1 cellular context compared by ENCODE assay signal in genomic region chr12:62259993-62260732, GRCh38.
TF ChIP-seq lines count a peak whose summit lies in the region.

Gene USP15 (plus strand): TSS chr12:62260404. CDS start chr12:62260415, 11 bp downstream.

TF ChIP-seq in K562, 482 proteins besides CTCF, POLR2A, EP300 and RAD21 (continued from another document and continues in another):
- TF ChIP-seq ZMIZ1 (IDR thresholded peaks at IDR 0.05; ENCODE audit: low read depth in 2 of 2, low read length in 2 of 2) (no peak; a peak in 1 of 4 replicates), CREB1 (IDR thresholded peaks at IDR 0.05) (peak; percentile 54; the same call in 1 of the 2 replicates), CREB1 (CRISPR knock-in tag; IDR thresholded peaks at IDR 0.05) (peak; percentile 71; the same call in 1 of the 2 replicates), PHB (CRISPR knock-in tag; IDR thresholded peaks at IDR 0.05) (peak; percentile 86), KAT7 (CRISPR knock-in tag; IDR thresholded peaks at IDR 0.05; ENCODE audit: borderline replicate concordance) (peak; percentile 80; the same call in 1 of the 2 replicates), CCAR2 (IDR thresholded peaks at IDR 0.05; ENCODE audit: low read depth, low read length) (no peak), FOSL1 (tag; conservative IDR thresholded peaks at IDR 0.05) (no peak; the same call in 1 of the 2 replicates), MBD1 (CRISPR knock-in tag; IDR thresholded peaks at IDR 0.05) (no peak), ESRRB (CRISPR knock-in tag; IDR thresholded peaks at IDR 0.05; ENCODE audit: borderline replicate concordance) (no peak), ZNF146 (CRISPR knock-in tag; IDR thresholded peaks at IDR 0.05; ENCODE audit: unreplicated experiment) (no peak), TAF7 (tag; IDR thresholded peaks at IDR 0.05) (peak; percentile 87), ZNF395 (CRISPR knock-in tag; IDR thresholded peaks at IDR 0.05) (peak; percentile 15; the same call in 1 of the 2 replicates), CTBP1 (IDR thresholded peaks at IDR 0.05; ENCODE audit: borderline replicate concordance) (peak; percentile 80; the same call in 1 of the 2 replicates), ZBTB7A (IDR thresholded peaks at IDR 0.05; ENCODE audit: borderline replicate concordance, control insufficient read depth, low read depth, low read length) (peak; percentile 72; the same call in 1 of the 2 replicates), ZNF165 (CRISPR knock-in tag; IDR thresholded peaks at IDR 0.05; ENCODE audit: borderline replicate concordance) (no peak; the same call in 1 of the 2 replicates), HINFP (tag; conservative IDR thresholded peaks at IDR 0.05; ENCODE audit: low read depth) (no peak), TCF7 (IDR thresholded peaks at IDR 0.05; ENCODE audit: borderline replicate concordance) (no peak), MCM2 (IDR thresholded peaks at IDR 0.05; ENCODE audit: low read depth) (no peak), RHOXF2B (CRISPR knock-in tag; conservative IDR thresholded peaks at IDR 0.05) (no peak), XRCC5 (IDR thresholded peaks at IDR 0.05; ENCODE audit: low read depth, low read length) (peak; percentile 92), ILF3 (IDR thresholded peaks at IDR 0.05; ENCODE audit: borderline replicate concordance) (no peak), KLF16 (IDR thresholded peaks at IDR 0.05) (peak; percentile 52; the same call in 1 of the 2 replicates), ZNF217 (CRISPR knock-in tag; IDR thresholded peaks at IDR 0.05) (no peak), CBX8 (IDR thresholded peaks at IDR 0.05; ENCODE audit: borderline replicate concordance, extremely low read depth, low read depth, low read length, poor library complexity, severe bottlenecking) (no peak), NR1H2 (CRISPR knock-in tag; IDR thresholded peaks at IDR 0.05) (no peak), BHLHE40 (IDR thresholded peaks at IDR 0.05; ENCODE audit: low read length) (peak; percentile 93), SMARCE1 (IDR thresholded peaks at IDR 0.05) (no peak; the same call in 1 of the 2 replicates), USF1 (CRISPR knock-in tag; IDR thresholded peaks at IDR 0.05) (peak; percentile 22; the same call in 1 of the 2 replicates), SMAD4 (CRISPR knock-in tag; conservative IDR thresholded peaks at IDR 0.05) (peak; percentile 65), BRF2 (IDR thresholded peaks at IDR 0.05; ENCODE audit: borderline replicate concordance, insufficient read depth, insufficient read length) (no peak), KLF10 (CRISPR knock-in tag; IDR thresholded peaks at IDR 0.05) (no peak)
- TF ChIP-seq, protein P1, sequence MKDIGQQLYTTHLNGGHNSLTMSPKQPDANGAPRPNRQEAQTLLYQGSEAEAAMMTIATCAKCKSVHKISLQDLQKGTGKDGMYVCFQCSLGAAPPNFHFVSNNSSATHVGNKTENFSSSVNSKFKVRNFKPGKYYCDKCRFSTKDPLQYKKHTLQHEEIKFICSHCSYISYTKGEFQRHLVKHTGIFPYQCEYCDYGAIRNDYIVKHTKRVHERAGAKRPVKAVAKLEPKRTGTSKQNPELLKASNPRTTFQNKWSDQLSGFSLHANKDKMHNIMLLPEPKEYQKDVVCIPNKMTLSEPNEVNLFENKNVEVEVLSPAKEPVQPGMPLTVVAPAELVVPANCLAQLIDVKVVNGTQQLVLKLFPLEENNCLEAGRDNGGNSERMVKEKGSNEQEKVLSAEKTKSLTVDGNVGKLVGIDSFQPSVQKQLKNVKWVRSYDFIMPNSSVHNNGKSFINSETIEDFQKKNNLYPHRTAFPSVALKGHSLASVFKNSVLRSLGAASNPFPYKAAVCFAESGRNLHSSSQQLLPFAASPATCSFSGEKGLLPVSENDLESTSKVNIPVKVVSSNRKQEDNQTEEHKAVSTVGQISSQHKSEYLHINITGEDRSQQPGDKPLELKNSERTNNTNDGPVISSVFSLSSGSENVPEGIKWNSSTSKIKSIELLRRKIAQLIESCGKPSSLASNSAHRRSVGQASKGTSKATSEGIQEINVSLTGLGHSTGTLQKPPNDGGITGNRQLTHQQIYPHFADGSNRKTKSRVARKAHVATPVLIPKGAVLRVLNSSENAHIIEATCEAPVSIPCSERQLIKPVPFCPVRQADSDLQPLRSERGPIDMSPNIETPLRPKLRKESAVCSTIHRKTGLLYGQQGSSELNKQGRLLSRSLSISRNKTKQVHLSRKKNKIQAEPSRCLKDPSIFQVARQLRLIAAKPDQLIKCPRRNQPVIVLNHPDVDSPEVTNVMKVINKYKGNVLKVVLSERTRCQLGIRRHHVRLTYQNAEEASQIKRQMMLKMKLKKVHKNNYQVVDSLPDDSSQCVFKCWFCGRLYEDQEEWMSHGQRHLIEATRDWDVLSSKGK (CRISPR knock-in tag; IDR thresholded peaks at IDR 0.05) = no peak
- TF ChIP-seq, protein P2, sequence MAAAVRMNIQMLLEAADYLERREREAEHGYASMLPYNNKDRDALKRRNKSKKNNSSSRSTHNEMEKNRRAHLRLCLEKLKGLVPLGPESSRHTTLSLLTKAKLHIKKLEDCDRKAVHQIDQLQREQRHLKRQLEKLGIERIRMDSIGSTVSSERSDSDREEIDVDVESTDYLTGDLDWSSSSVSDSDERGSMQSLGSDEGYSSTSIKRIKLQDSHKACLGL (CRISPR knock-in tag; IDR thresholded peaks at IDR 0.05; ENCODE audit: borderline replicate concordance, poor library complexity, severe bottlenecking) = no peak
- TF ChIP-seq, protein P3, sequence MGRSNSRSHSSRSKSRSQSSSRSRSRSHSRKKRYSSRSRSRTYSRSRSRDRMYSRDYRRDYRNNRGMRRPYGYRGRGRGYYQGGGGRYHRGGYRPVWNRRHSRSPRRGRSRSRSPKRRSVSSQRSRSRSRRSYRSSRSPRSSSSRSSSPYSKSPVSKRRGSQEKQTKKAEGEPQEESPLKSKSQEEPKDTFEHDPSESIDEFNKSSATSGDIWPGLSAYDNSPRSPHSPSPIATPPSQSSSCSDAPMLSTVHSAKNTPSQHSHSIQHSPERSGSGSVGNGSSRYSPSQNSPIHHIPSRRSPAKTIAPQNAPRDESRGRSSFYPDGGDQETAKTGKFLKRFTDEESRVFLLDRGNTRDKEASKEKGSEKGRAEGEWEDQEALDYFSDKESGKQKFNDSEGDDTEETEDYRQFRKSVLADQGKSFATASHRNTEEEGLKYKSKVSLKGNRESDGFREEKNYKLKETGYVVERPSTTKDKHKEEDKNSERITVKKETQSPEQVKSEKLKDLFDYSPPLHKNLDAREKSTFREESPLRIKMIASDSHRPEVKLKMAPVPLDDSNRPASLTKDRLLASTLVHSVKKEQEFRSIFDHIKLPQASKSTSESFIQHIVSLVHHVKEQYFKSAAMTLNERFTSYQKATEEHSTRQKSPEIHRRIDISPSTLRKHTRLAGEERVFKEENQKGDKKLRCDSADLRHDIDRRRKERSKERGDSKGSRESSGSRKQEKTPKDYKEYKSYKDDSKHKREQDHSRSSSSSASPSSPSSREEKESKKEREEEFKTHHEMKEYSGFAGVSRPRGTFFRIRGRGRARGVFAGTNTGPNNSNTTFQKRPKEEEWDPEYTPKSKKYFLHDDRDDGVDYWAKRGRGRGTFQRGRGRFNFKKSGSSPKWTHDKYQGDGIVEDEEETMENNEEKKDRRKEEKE (IDR thresholded peaks at IDR 0.05; ENCODE audit: borderline replicate concordance in 1 of 2, control insufficient read depth in 1 of 2, low read depth in 2 of 2, low read length in 1 of 2) = peak; percentile 91 to 94; a peak in 3 of 4 replicates
- TF ChIP-seq, protein P4, sequence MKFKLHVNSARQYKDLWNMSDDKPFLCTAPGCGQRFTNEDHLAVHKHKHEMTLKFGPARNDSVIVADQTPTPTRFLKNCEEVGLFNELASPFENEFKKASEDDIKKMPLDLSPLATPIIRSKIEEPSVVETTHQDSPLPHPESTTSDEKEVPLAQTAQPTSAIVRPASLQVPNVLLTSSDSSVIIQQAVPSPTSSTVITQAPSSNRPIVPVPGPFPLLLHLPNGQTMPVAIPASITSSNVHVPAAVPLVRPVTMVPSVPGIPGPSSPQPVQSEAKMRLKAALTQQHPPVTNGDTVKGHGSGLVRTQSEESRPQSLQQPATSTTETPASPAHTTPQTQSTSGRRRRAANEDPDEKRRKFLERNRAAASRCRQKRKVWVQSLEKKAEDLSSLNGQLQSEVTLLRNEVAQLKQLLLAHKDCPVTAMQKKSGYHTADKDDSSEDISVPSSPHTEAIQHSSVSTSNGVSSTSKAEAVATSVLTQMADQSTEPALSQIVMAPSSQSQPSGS (CRISPR knock-in tag; IDR thresholded peaks at IDR 0.05) = no peak
- TF ChIP-seq, protein P5, sequence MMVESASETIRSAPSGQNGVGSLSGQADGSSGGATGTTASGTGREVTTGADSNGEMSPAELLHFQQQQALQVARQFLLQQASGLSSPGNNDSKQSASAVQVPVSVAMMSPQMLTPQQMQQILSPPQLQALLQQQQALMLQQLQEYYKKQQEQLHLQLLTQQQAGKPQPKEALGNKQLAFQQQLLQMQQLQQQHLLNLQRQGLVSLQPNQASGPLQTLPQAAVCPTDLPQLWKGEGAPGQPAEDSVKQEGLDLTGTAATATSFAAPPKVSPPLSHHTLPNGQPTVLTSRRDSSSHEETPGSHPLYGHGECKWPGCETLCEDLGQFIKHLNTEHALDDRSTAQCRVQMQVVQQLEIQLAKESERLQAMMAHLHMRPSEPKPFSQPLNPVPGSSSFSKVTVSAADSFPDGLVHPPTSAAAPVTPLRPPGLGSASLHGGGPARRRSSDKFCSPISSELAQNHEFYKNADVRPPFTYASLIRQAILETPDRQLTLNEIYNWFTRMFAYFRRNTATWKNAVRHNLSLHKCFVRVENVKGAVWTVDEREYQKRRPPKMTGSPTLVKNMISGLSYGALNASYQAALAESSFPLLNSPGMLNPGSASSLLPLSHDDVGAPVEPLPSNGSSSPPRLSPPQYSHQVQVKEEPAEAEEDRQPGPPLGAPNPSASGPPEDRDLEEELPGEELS (CRISPR knock-in tag; IDR thresholded peaks at IDR 0.05; ENCODE audit: borderline replicate concordance) = 0 out of 2 replicates have a peak, but pooled peaks have one; percentile 65
